In genomic region chr18:68676913-68677312, GRCh38 we compare ENCODE assay signal across 9 cellular contexts. TPM values are rescaled to one million over a fixed set of nuclear protein-coding genes. Genes with fewer than 3 reads are reported as not detected.
DNase-seq lines count a peak whose midpoint lies in the region; ATAC-seq, FAIRE-seq and TF ChIP-seq lines count a peak whose summit lies in the region.
"Had no signal": no experiment of that assay in that cellular context is flagged by ENCODE, and none has a peak within 500 bp of the region (broad histone marks: within the 10 kb centered on the region; RNA-seq: fewer than 3 reads in every experiment).

No MANE protein-coding gene starts in this region.

- H3K9me3 Mint-ChIP-seq in CD4-positive, alpha-beta memory T cell, result no peaks in the 10 kb centered on the region
- H3K9me3 Mint-ChIP-seq in activated T-helper 2 cell treated with anti-CD3 and anti-CD28 coated beads, Interferon-gamma antibody, Interleukin-2, Interleukin-4, amounts not matched to agents 10 μg/mL and 5 μg/mL and 100 μg/mL, durations not matched to agents 14 hours and 24 hours and 36 hours, result no peaks in the 10 kb centered on the region
- H3K9me3 Mint-ChIP-seq: brain had no signal

- H3K9me3 ChIP-seq in CD4-positive, alpha-beta memory T cell (ENCODE audit: control insufficient read depth in 1 of 2, low read length in 2 of 2), result no peaks in the 10 kb centered on the region

- no peak for TF ChIP-seq POLR2A in H54 (IDR thresholded peaks at IDR 0.05; ENCODE audit: low read depth, low read length)

- no peak overlapping the region for H3K27ac ChIP-seq in CD4-positive, alpha-beta memory T cell (ENCODE audit: low read depth, low read length)
- H3K27ac ChIP-seq in brain microvascular endothelial cell, result no peak overlapping the region

- ATAC-seq in GM19324 (IDR thresholded peaks at IDR 0.05; ENCODE audit: low FRiP score, unreplicated experiment) (peak; percentile 97), HG03066 (IDR thresholded peaks at IDR 0.05; ENCODE audit: low read depth, unreplicated experiment) (peak; percentile 92), HG03097 (IDR thresholded peaks at IDR 0.05; ENCODE audit: low FRiP score, unreplicated experiment) (no peak)

- peaks cover 30 to 60% of the 10 kb centered on the region in 2 donors for H3K36me3 Mint-ChIP-seq in CD4-positive, alpha-beta memory T cell
- H3K36me3 Mint-ChIP-seq in activated T-helper 2 cell treated with anti-CD3 and anti-CD28 coated beads, Interferon-gamma antibody, Interleukin-2, Interleukin-4, amounts not matched to agents 10 μg/mL and 5 μg/mL and 100 μg/mL, durations not matched to agents 14 hours and 24 hours and 36 hours (ENCODE audit: low read depth), result peaks cover 54% of the 10 kb centered on the region

- no peak for FAIRE-seq in H54 (lab: Jason Lieb, UNC)

- POLR2A ChIA-PET in CD4-positive, alpha-beta memory T cell (lab: Charles Lee; ENCODE audit: partially characterized antibody), result no interaction called here

- TF ChIP-seq CTCF in brain microvascular endothelial cell (IDR thresholded peaks at IDR 0.05; ENCODE audit: low read depth, low read length, missing control alignments), result peak; percentile 39

- peaks cover 0 to 5% (median 2%) of the 10 kb centered on the region in 4 donors for H3K4me1 Mint-ChIP-seq in CD4-positive, alpha-beta memory T cell
- peaks cover 3% of the 10 kb centered on the region for H3K4me1 Mint-ChIP-seq in activated T-helper 2 cell treated with anti-CD3 and anti-CD28 coated beads, Interferon-gamma antibody, Interleukin-2, Interleukin-4, amounts not matched to agents 10 μg/mL and 5 μg/mL and 100 μg/mL, durations not matched to agents 14 hours and 24 hours and 36 hours (ENCODE audit: low read depth)
- H3K4me1 Mint-ChIP-seq: brain had no signal

- in situ Hi-C loops in brain microvascular endothelial cell (cut with HindIII; ENCODE audit: low pct_ligation_motif_present, low sequenced_read_pairs), result no loop called here

- H3K27me3 Mint-ChIP-seq in CD4-positive, alpha-beta memory T cell, result no peaks in the 10 kb centered on the region
- no peaks in the 10 kb centered on the region for H3K27me3 Mint-ChIP-seq in activated T-helper 2 cell treated with anti-CD3 and anti-CD28 coated beads, Interferon-gamma antibody, Interleukin-2, Interleukin-4, amounts not matched to agents 10 μg/mL and 5 μg/mL and 100 μg/mL, durations not matched to agents 14 hours and 24 hours and 36 hours (ENCODE audit: low read depth)
- H3K27me3 Mint-ChIP-seq: brain had no signal

- H3K4me1 ChIP-seq in CD4-positive, alpha-beta memory T cell (ENCODE audit: insufficient read depth, low read length), result no peaks in the 10 kb centered on the region

- H3K27me3 ChIP-seq in CD4-positive, alpha-beta memory T cell (ENCODE audit: insufficient read depth, low read length), result no peaks in the 10 kb centered on the region
- no peaks in the 10 kb centered on the region for H3K27me3 ChIP-seq in brain microvascular endothelial cell (replicated peaks)

- no peak overlapping the region for H3K4me3 ChIP-seq in CD4-positive, alpha-beta memory T cell (ENCODE audit: low read length in 2 of 2)
- H3K4me3 ChIP-seq in brain microvascular endothelial cell (ENCODE audit: low read depth, low read length), result no peak overlapping the region

- H3K27ac Mint-ChIP-seq in CD4-positive, alpha-beta memory T cell, result peak overlapping the region in 4 of 7 donors; percentile 1 to 85 (median 6)
- no peak overlapping the region for H3K27ac Mint-ChIP-seq in activated T-helper 2 cell treated with anti-CD3 and anti-CD28 coated beads, Interferon-gamma antibody, Interleukin-2, Interleukin-4, amounts not matched to agents 10 μg/mL and 5 μg/mL and 100 μg/mL, durations not matched to agents 14 hours and 24 hours and 36 hours

- H3K36me3 ChIP-seq in CD4-positive, alpha-beta memory T cell (ENCODE audit: insufficient read depth, low read length), result peaks cover 26% of the 10 kb centered on the region
- H3K36me3 ChIP-seq in brain microvascular endothelial cell (replicated peaks), result peaks cover 19% of the 10 kb centered on the region

- intact Hi-C loops in CD4-positive, alpha-beta memory T cell (cut with micrococcal nuclease), result no loop called here
- intact Hi-C loops in activated T-helper 2 cell treated with anti-CD3 and anti-CD28 coated beads, Interferon-gamma antibody, Interleukin-2, Interleukin-4, amounts not matched to agents 10 μg/mL and 5 μg/mL and 100 μg/mL, durations not matched to agents 14 hours and 24 hours and 36 hours (cut with micrococcal nuclease), result loop anchor here (5.0 kb wide), 1 partner anchor 60 kb away; no protein-coding TSS in a partner anchor

- H3K4me3 Mint-ChIP-seq in CD4-positive, alpha-beta memory T cell, result no peak overlapping the region
- H3K4me3 Mint-ChIP-seq in activated T-helper 2 cell treated with anti-CD3 and anti-CD28 coated beads, Interferon-gamma antibody, Interleukin-2, Interleukin-4, amounts not matched to agents 10 μg/mL and 5 μg/mL and 100 μg/mL, durations not matched to agents 14 hours and 24 hours and 36 hours (ENCODE audit: low read depth), result no peak overlapping the region
- H3K4me3 Mint-ChIP-seq: brain had no signal

- CTCF ChIA-PET in CD4-positive, alpha-beta memory T cell (lab: Charles Lee; ENCODE audit: partially characterized antibody), result no interaction called here

- DNase-seq in CD4-positive, alpha-beta memory T cell, result no peak
- DNase-seq in brain microvascular endothelial cell (peak; percentile 23), GM19240 (ENCODE audit: insufficient read length, low spot score) (no peak), H54 (ENCODE audit: insufficient read length, low spot score) (no peak)
- DNase-seq in activated T-helper 2 cell treated with anti-CD3 and anti-CD28 coated beads, Interferon-gamma antibody, Interleukin-2, Interleukin-4, amounts not matched to agents 10 μg/mL and 5 μg/mL and 100 μg/mL, durations not matched to agents 14 hours and 24 hours and 36 hours (ENCODE audit: low spot score), result no peak

RNA-seq across cellular contexts. Expression of gene TMX3, which starts 38.0 kb away (rescaled TPM):
- total RNA-seq in CD4-positive, alpha-beta memory T cell, result 10 to 100 TPM; 67.1 to 73.6 TPM
- 10 to 100 TPM; 19.2 to 20.4 TPM for polyA plus RNA-seq in CD4-positive, alpha-beta memory T cell
- total RNA-seq in activated T-helper 2 cell treated with anti-CD3 and anti-CD28 coated beads, Interferon-gamma antibody, Interleukin-2, Interleukin-4, amounts not matched to agents 10 μg/mL and 5 μg/mL and 100 μg/mL, durations not matched to agents 14 hours and 24 hours and 36 hours, result 62.4 and 71.0 TPM in 2 replicates
